Comparison of ENCODE assay signal across 15 cellular contexts in genomic region chr16:16805809-16806208, GRCh38.
DNase-seq lines count a peak whose midpoint lies in the region.
"Had no signal": no experiment of that assay in that cellular context is flagged by ENCODE, and none has a peak within 500 bp of the region (broad histone marks: within the 10 kb centered on the region; RNA-seq: fewer than 3 reads in every experiment).

No MANE protein-coding gene starts in this region.

- peak; percentile 11 for DNase-seq in DMS 273 (lab: John Stamatoyannopoulos, UW; ENCODE audit: unreplicated experiment)
- DNase-seq in DMS 273 treated with DMSO at 0.1 percent for 48 hours (lab: John Stamatoyannopoulos, UW), result no peak
- DNase-seq in NCI-H2171 treated with DMSO at 0.1 percent for 48 hours (lab: John Stamatoyannopoulos, UW), result peak; percentile 50
- DNase-seq in NCI-H2171 (lab: John Stamatoyannopoulos, UW), result no peak
- peak; percentile 52 for DNase-seq in NCI-H345 (lab: John Stamatoyannopoulos, UW)
- peak; percentile 4 for DNase-seq in left kidney (ENCODE audit: low read depth, low spot score)
- DNase-seq in KG1 (lab: John Stamatoyannopoulos, UW), result no peak
- DNase-seq: Caco-2; CD4-positive, CD25-positive, alpha-beta regulatory T cell; CD8-positive, alpha-beta T cell; DMS79; EL; GDM1; GOT3; HFFc6 had no signal

Comparison
In these comparisons a context has a peak if more than half of its experiments do, and no peak if none do; other contexts are left out.
1. DNase-seq: peak in DMS 273 (single experiment), NCI-H2171 treated with DMSO at 0.1 percent for 48 hours (single experiment), NCI-H345 (single experiment) and left kidney (single experiment); none in DMS 273 treated with DMSO at 0.1 percent for 48 hours (single experiment), NCI-H2171 (single experiment) and KG1 (single experiment).